Comparison of ENCODE assay signal across 1 cellular context in genomic region chr5:62224987-62225601, GRCh38.
TF ChIP-seq lines count a peak whose summit lies in the region.

No MANE protein-coding gene starts in this region.

TF ChIP-seq in K562, 482 proteins besides CTCF, POLR2A, EP300 and RAD21:
- TF ChIP-seq ZSCAN29 (IDR thresholded peaks at IDR 0.05) (peak; percentile 78), DEAF1 (CRISPR knock-in tag; IDR thresholded peaks at IDR 0.05) (peak; percentile 23; the same call in 1 of the 2 replicates)
TF ChIP-seq in K562: peak in this region for 2; not testable (repeated sequence) for 480.
